8 cellular contexts compared by ENCODE assay signal in genomic region chr7:102671311-102671959, GRCh38. TPM values are rescaled to one million over a fixed set of nuclear protein-coding genes. Genes with fewer than 3 reads are reported as not detected.
DNase-seq lines count a peak whose midpoint lies in the region; ATAC-seq and TF ChIP-seq lines count a peak whose summit lies in the region.
"Not testable (repeated sequence)": the region's sequence is repeated elsewhere in the genome, so short reads cannot be mapped to it uniquely, and the experiment has no call there.

Gene POLR2J2, minus strand, starts transcription at chr7:102671663. Its CDS starts 62 bp downstream, at chr7:102671601.

- not testable (repeated sequence) for H3K36me3 Mint-ChIP-seq in HFFc6 (ENCODE audit: low read depth); T-helper 17 cell (ENCODE audit: low read depth); immature natural killer cell

- H3K27me3 Mint-ChIP-seq in HFFc6 (ENCODE audit: insufficient read depth); T-helper 17 cell; immature natural killer cell (ENCODE audit: low read depth in 3 of 3): not testable (repeated sequence)

- not testable (repeated sequence) for TF ChIP-seq POLR2A in gastrocnemius medialis (IDR thresholded peaks at IDR 0.05)

- H4K20me1 ChIP-seq in BLaER1 = not testable (repeated sequence)

- not testable (repeated sequence) for H3K36me3 ChIP-seq in BLaER1, gastrocnemius medialis

- peak; percentile 58 for DNase-seq in HFFc6
- DNase-seq in T-helper 17 cell = peak in 2 of 3 donors; percentile 84 to 92
- not testable (repeated sequence) for DNase-seq in cerebellum (ENCODE audit: low spot score)
- DNase-seq in immature natural killer cell = peak in 2 of 3 donors; percentile 45 to 83
- DNase-seq in gastrocnemius medialis = peak in 1 of 2 donors; percentile 42

- peak within 1 kb of the TSS; percentile 60 for H3K27ac Mint-ChIP-seq in HFFc6
- H3K27ac Mint-ChIP-seq in T-helper 17 cell = peak within 1 kb of the TSS; percentile 56
- peak within 1 kb of the TSS in 2 of 6 donors; percentile 71 to 86 for H3K27ac Mint-ChIP-seq in immature natural killer cell

- H3K4me3 ChIP-seq in BLaER1 (peak within 1 kb of the TSS; percentile 54; the same call in 1 of the 2 replicates), gastrocnemius medialis (peak within 1 kb of the TSS in 3 of 4 donors; percentile 44 to 57 (median 56))

- not testable (repeated sequence) for H3K9me3 ChIP-seq in BLaER1; T-helper 17 cell (ENCODE audit: control insufficient read depth, low read length, poor library complexity, severe bottlenecking); gastrocnemius medialis

- not testable (repeated sequence) for H3K27ac ChIP-seq in BLaER1
- H3K27ac ChIP-seq in gastrocnemius medialis = peak within 1 kb of the TSS in 3 of 4 donors; percentile 56 to 63 (median 62)

- ATAC-seq in GM18907 (IDR thresholded peaks at IDR 0.05; ENCODE audit: unreplicated experiment) (peak; percentile 80), HG03520 (IDR thresholded peaks at IDR 0.05; ENCODE audit: unreplicated experiment) (peak; percentile 61), T-helper 17 cell (peak; percentile 93), gastrocnemius medialis (peak; percentile 37 to 45)

- in situ Hi-C loops in gastrocnemius medialis (cut with MboI; ENCODE audit: low sequenced_read_pairs in 4 of 4) = not testable (repeated sequence)

- not testable (repeated sequence) for H3K4me2 ChIP-seq in BLaER1

- not testable (repeated sequence) for H3K4me1 Mint-ChIP-seq in HFFc6 (ENCODE audit: low read depth); T-helper 17 cell; immature natural killer cell

- H3K4me1 ChIP-seq in BLaER1, gastrocnemius medialis: not testable (repeated sequence)

- H3K9me3 Mint-ChIP-seq in HFFc6, immature natural killer cell: not testable (repeated sequence)

- peak within 1 kb of the TSS; percentile 78 for H3K4me3 Mint-ChIP-seq in HFFc6
- peak within 1 kb of the TSS; percentile 84 for H3K4me3 Mint-ChIP-seq in T-helper 17 cell
- peak within 1 kb of the TSS in 4 of 5 donors; percentile 18 to 80 (median 70) for H3K4me3 Mint-ChIP-seq in immature natural killer cell

- intact Hi-C loops in gastrocnemius medialis (cut with DNase I; ENCODE audit: low total_unique reads) = not testable (repeated sequence)

- not testable (repeated sequence) for TF ChIP-seq CTCF in HFFc6 (IDR thresholded peaks at IDR 0.05); gastrocnemius medialis (IDR thresholded peaks at IDR 0.05 in 4 of 5, conservative IDR thresholded peaks at IDR 0.05 in 1 of 5)

- not testable (repeated sequence) for H3K9ac ChIP-seq in BLaER1

- H3K27me3 ChIP-seq in BLaER1, gastrocnemius medialis: not testable (repeated sequence)

RNA-seq across cellular contexts. Expression of gene POLR2J2, which starts in this region (rescaled TPM):
- 1 to 10 TPM; 6.3 to 8.4 (median 7.6) TPM for total RNA-seq in HFFc6 (2021; fragmentation: NEBNext Ultra II Directional; extraction: Animal tissue kit (Norgen Biotek cat#: 25700))
- total RNA-seq in T-helper 17 cell (10 to 100 TPM; 35.7 to 44.7 TPM), cerebellum (15.3 TPM), gastrocnemius medialis (1 to 10 TPM in 1 of 4 donors, under 1 TPM in 2, not detected in 1; 0.59 to 2.9 (median 0.80) TPM)
- 1 to 10 TPM in 2 of 3 donors, under 1 TPM in 1; 0.95 to 9.8 (median 3.7) TPM for polyA plus RNA-seq in immature natural killer cell

Comparison
In these comparisons a context has a peak if more than half of its experiments do, and no peak if none do; other contexts are left out.
1. ATAC-seq: peak in every context shown above with its lines; median percentile 93 in T-helper 17 cell; 80 in GM18907; 61 in HG03520; 41 in gastrocnemius medialis.